11 cellular contexts compared by ENCODE assay signal in the genomic region with DNA sequence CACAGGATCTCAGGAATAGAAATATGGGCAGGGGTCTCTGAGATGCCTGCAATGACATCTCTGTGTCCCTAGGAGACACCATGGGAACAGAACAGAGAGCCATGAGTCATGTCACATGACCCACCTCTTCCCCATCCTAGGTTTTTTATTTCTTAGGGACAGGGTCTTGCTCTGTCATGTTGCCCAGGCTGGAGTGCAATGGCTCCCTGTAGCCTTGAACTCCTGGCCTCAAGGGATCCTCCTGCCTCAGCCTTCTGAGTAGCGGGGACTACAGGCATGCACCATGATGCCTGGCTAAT.
"Had no signal": no experiment of that assay in that cellular context is flagged by ENCODE, and none has a peak within 500 bp of the region (broad histone marks: within the 10 kb centered on the region; RNA-seq: fewer than 3 reads in every experiment).

No MANE protein-coding gene starts in this region.

- H3K4me3 Mint-ChIP-seq: activated T-helper 1 cell treated with anti-CD3 and anti-CD28 coated beads, Interleukin-12 subunit alpha, Interleukin-12 subunit beta, Interleukin-2, Interleukin-4 antibody, amounts not matched to agents 30 ng/mL and 10 ng/mL and 1 ng/mL, durations not matched to agents 14 hours and 24 hours and 36 hours; neural crest cell; stimulated activated memory B cell treated with anti-CD40 and anti-IgM and Interleukin-4, amounts not matched to agents 10 μg/mL and 1 μg/mL and 100 μg/mL, for 72 hours had no signal

- ATAC-seq: left colon; SK-N-SH treated with all-trans-retinoic acid at 6 μM for 48 hours; stimulated activated memory B cell treated with anti-CD40 and anti-IgM and Interleukin-4, amounts not matched to agents 10 μg/mL and 1 μg/mL and 100 μg/mL, for 72 hours had no signal

- H3K27ac ChIP-seq: cardiac muscle cell had no signal

- H3K27me3 Mint-ChIP-seq: stimulated activated memory B cell treated with anti-CD40 and anti-IgM and Interleukin-4, amounts not matched to agents 10 μg/mL and 1 μg/mL and 100 μg/mL, for 72 hours had no signal

- H3K4me3 ChIP-seq: cardiac muscle cell, ovary, smooth muscle cell had no signal

- H3K36me3 Mint-ChIP-seq: stimulated activated memory B cell treated with anti-CD40 and anti-IgM and Interleukin-4, amounts not matched to agents 10 μg/mL and 1 μg/mL and 100 μg/mL, for 72 hours had no signal

- H3K36me3 ChIP-seq: ovary had no signal

- H3K27ac Mint-ChIP-seq: activated T-helper 1 cell treated with anti-CD3 and anti-CD28 coated beads, Interleukin-12 subunit alpha, Interleukin-12 subunit beta, Interleukin-2, Interleukin-4 antibody, amounts not matched to agents 30 ng/mL and 10 ng/mL and 1 ng/mL, durations not matched to agents 14 hours and 24 hours and 36 hours; stimulated activated memory B cell treated with anti-CD40 and anti-IgM and Interleukin-4, amounts not matched to agents 10 μg/mL and 1 μg/mL and 100 μg/mL, for 72 hours had no signal

- H3K9me3 Mint-ChIP-seq: activated T-helper 1 cell treated with anti-CD3 and anti-CD28 coated beads, Interleukin-12 subunit alpha, Interleukin-12 subunit beta, Interleukin-2, Interleukin-4 antibody, amounts not matched to agents 30 ng/mL and 10 ng/mL and 1 ng/mL, durations not matched to agents 14 hours and 24 hours and 36 hours; neural crest cell; stimulated activated memory B cell treated with anti-CD40 and anti-IgM and Interleukin-4, amounts not matched to agents 10 μg/mL and 1 μg/mL and 100 μg/mL, for 72 hours had no signal

- H3K27me3 ChIP-seq: cardiac muscle cell, ovary had no signal

- H3K4me1 Mint-ChIP-seq: stimulated activated memory B cell treated with anti-CD40 and anti-IgM and Interleukin-4, amounts not matched to agents 10 μg/mL and 1 μg/mL and 100 μg/mL, for 72 hours had no signal

- H3K9me3 ChIP-seq: ovary had no signal

- DNase-seq: activated CD4-positive, alpha-beta T cell treated with anti-CD3 and anti-CD28 coated beads for 48 hours; activated naive CD4-positive, alpha-beta T cell; aorta had no signal
